21 cellular contexts compared by ENCODE assay signal in the genomic region with DNA sequence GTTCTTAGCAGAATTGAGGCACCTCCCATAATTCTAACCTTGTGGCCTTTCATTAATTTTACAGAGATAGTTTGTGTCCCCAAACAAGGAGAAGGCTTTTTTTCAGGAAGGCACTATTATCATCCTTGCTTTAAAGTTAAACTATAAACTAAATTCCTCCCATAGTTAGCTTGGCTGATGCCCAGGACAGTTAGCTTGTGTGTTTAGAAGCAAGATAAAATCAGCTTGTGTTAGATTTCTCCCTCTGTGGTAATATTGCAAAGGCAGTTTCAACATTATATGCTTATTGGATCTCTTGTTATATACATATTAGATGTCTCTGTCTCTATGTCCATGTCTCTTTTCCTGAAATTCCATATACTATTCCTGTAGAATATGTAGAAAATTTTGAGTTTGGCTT.
DNase-seq lines count a peak whose midpoint lies in the region; ATAC-seq and TF ChIP-seq lines count a peak whose summit lies in the region.
"Had no signal": no experiment of that assay in that cellular context is flagged by ENCODE, and none has a peak within 500 bp of the region (broad histone marks: within the 10 kb centered on the region; RNA-seq: fewer than 3 reads in every experiment).

No MANE protein-coding gene starts in this region.

- peaks cover 6% of the 10 kb centered on the region for H3K4me1 Mint-ChIP-seq in nephron
- H3K4me1 Mint-ChIP-seq: CD4-positive, CD25-positive, alpha-beta regulatory T cell had no signal

- peaks cover 3% of the 10 kb centered on the region for H3K36me3 Mint-ChIP-seq in nephron (ENCODE audit: low read depth)
- H3K36me3 Mint-ChIP-seq: CD4-positive, CD25-positive, alpha-beta regulatory T cell had no signal

- TF ChIP-seq EP300 in transverse colon (IDR thresholded peaks at IDR 0.05; ENCODE audit: low read depth) = no peak

- no peak for ATAC-seq in HG02840 (IDR thresholded peaks at IDR 0.05; ENCODE audit: low FRiP score, unreplicated experiment)
- ATAC-seq: GM12878, K562 had no signal

- peaks cover 32% of the 10 kb centered on the region for H3K9me3 Mint-ChIP-seq in nephron

- no peak overlapping the region for H3K4me3 ChIP-seq in transverse colon
- H3K4me3 ChIP-seq: GM12878, HAP-1, K562, SJCRH30 had no signal

- H3K4me3 Mint-ChIP-seq in nephron = no peak overlapping the region
- H3K4me3 Mint-ChIP-seq: CD4-positive, CD25-positive, alpha-beta regulatory T cell had no signal

- intact Hi-C loops in transverse colon (cut with DNase I; ENCODE audit: low total_unique reads) = no loop called here

- no peaks in the 10 kb centered on the region for H3K4me1 ChIP-seq in transverse colon
- H3K4me1 ChIP-seq: HAP-1 had no signal

- no peak overlapping the region for H3K27ac ChIP-seq in transverse colon
- H3K27ac ChIP-seq: SJCRH30 had no signal

- DNase-seq in EL (peak; percentile 71), RPMI7951 (ENCODE audit: low read depth) (peak; percentile 20), fibroblast of gingiva (ENCODE audit: low read depth) (peak; percentile 26), transverse colon (no peak), hepatic stellate cell (ENCODE audit: low spot score) (no peak)
- DNase-seq in stimulated activated CD4-positive, alpha-beta T cell treated with anti-CD3 and anti-CD28 coated beads, Interleukin-12 subunit alpha, Interleukin-12 subunit beta, amount 100 ng/mL, for 4 hours = no peak
- DNase-seq: AML-193; CD4-positive, CD25-positive, alpha-beta regulatory T cell; DMS53; NCI-H1092 treated with DMSO at 0.1 percent for 48 hours; NCI-H187; NCI-H2171; NCI-H510A; NCI-H82; RPMI8226; SJCRH30 had no signal

- no peak for TF ChIP-seq POLR2A in transverse colon (IDR thresholded peaks at IDR 0.05)

- in situ Hi-C loops in transverse colon (cut with MboI; ENCODE audit: low pct_ligation_motif_present in 1 of 4, low pct_unique_long_range_greater_than_20kb in 1 of 4, low sequenced_read_pairs in 3 of 4) = no loop called here

- H3K27ac Mint-ChIP-seq in nephron = peak overlapping the region in 2 of 3 experiments; percentile 27 to 36
- H3K27ac Mint-ChIP-seq: CD4-positive, CD25-positive, alpha-beta regulatory T cell had no signal

- peaks cover 0 to 3% of the 10 kb centered on the region in 2 donors for H3K9me3 ChIP-seq in transverse colon
- H3K9me3 ChIP-seq: HAP-1 had no signal

- H3K27me3 ChIP-seq in transverse colon = no peaks in the 10 kb centered on the region
- H3K27me3 ChIP-seq: SJCRH30 had no signal

- H3K27me3 Mint-ChIP-seq in nephron (ENCODE audit: low read depth) = peaks cover 4% of the 10 kb centered on the region

- no peaks in the 10 kb centered on the region for H3K36me3 ChIP-seq in transverse colon
- H3K36me3 ChIP-seq: HAP-1, SJCRH30 had no signal

- no peak for TF ChIP-seq CTCF in nephron (IDR thresholded peaks at IDR 0.05; ENCODE audit: unreplicated experiment in 3 of 3)
- TF ChIP-seq CTCF in transverse colon (IDR thresholded peaks at IDR 0.05) = no peak

Comparison
In these comparisons a context has a peak if more than half of its experiments do, and no peak if none do; other contexts are left out.
1. DNase-seq: peak in EL (single experiment), RPMI7951 (single experiment) and fibroblast of gingiva (single experiment); none in transverse colon (single experiment), stimulated activated CD4-positive, alpha-beta T cell treated with anti-CD3 and anti-CD28 coated beads, Interleukin-12 subunit alpha, Interleukin-12 subunit beta, amount 100 ng/mL, for 4 hours (single experiment) and hepatic stellate cell (single experiment).